Comparison of ENCODE assay signal across 8 cellular contexts in genomic region chr11:28106351-28107043, GRCh38. TPM values are rescaled to one million over a fixed set of nuclear protein-coding genes. Genes with fewer than 3 reads are reported as not detected.
DNase-seq lines count a peak whose midpoint lies in the region; ATAC-seq and TF ChIP-seq lines count a peak whose summit lies in the region.

No MANE protein-coding gene starts in this region.

- peaks cover 2% of the 10 kb centered on the region for H3K36me3 Mint-ChIP-seq in activated CD4-positive, alpha-beta T cell treated with anti-CD3 and anti-CD28 coated beads, Interleukin-2, amount 10 ng/mL, durations not matched to agents 24 days and 14 days (ENCODE audit: low read depth)

- no peaks in the 10 kb centered on the region for H3K27me3 Mint-ChIP-seq in activated CD4-positive, alpha-beta T cell treated with anti-CD3 and anti-CD28 coated beads, Interleukin-2, amount 10 ng/mL, durations not matched to agents 24 days and 14 days

- CTCF ChIA-PET in Panc1 (lab: Charles Lee): no interaction called here

- H3K9me3 ChIP-seq in Panc1 (ENCODE audit: control insufficient read depth, insufficient read depth, low read depth, low read length) (no peaks in the 10 kb centered on the region), gastroesophageal sphincter (no peaks in the 10 kb centered on the region)

- peak overlapping the region; percentile 99 for H3K4me3 Mint-ChIP-seq in activated CD4-positive, alpha-beta T cell treated with anti-CD3 and anti-CD28 coated beads, Interleukin-2, amount 10 ng/mL, durations not matched to agents 24 days and 14 days

- peaks cover 52% of the 10 kb centered on the region for H3K4me1 Mint-ChIP-seq in activated CD4-positive, alpha-beta T cell treated with anti-CD3 and anti-CD28 coated beads, Interleukin-2, amount 10 ng/mL, durations not matched to agents 24 days and 14 days

- no peaks in the 10 kb centered on the region for H3K27me3 ChIP-seq in Panc1 (ENCODE audit: control insufficient read depth, insufficient read depth, low read length)
- H3K27me3 ChIP-seq in gastroesophageal sphincter: no peaks in the 10 kb centered on the region

- H3K27ac Mint-ChIP-seq in activated CD4-positive, alpha-beta T cell treated with anti-CD3 and anti-CD28 coated beads, Interleukin-2, amount 10 ng/mL, durations not matched to agents 24 days and 14 days: peak overlapping the region; percentile 82

- BruUV-seq in Panc1 (replicated peaks; lab: Mats Ljungman, UMichigan): no TSS peak

- no peak for DNase-seq in activated CD4-positive, alpha-beta T cell treated with anti-CD3 and anti-CD28 coated beads, Interleukin-2, amount 10 ng/mL, durations not matched to agents 24 days and 14 days
- no peak for DNase-seq in activated CD4-positive, alpha-beta T cell treated with anti-CD3 and anti-CD28 coated beads for 4 hours
- no peak for DNase-seq in Panc1 (ENCODE audit: low read depth, low spot score)
- no peak for DNase-seq in epithelial cell of esophagus (ENCODE audit: low read depth)
- no peak for DNase-seq in skeletal muscle cell (ENCODE audit: low read depth)
- DNase-seq in GOT3 (lab: John Stamatoyannopoulos, UW): no peak
- no peak for DNase-seq in kidney tubule cell (ENCODE audit: low spot score)

- H3K4me1 ChIP-seq in Panc1 (ENCODE audit: control insufficient read depth, insufficient read depth, low read length): peaks cover 39% of the 10 kb centered on the region
- H3K4me1 ChIP-seq in gastroesophageal sphincter: peaks cover 2 to 36% (median 11%) of the 10 kb centered on the region in 3 donors

- ATAC-seq in Panc1 (no peak), gastroesophageal sphincter (no peak)

- 80 to 81% methylated on average over 9 to 14 of the region's 14 CpGs for WGBS in gastroesophageal sphincter (ENCODE audit: low coverage in 1 of 2), 2 donors

- H3K27ac ChIP-seq in Panc1 (ENCODE audit: low read length): peak overlapping the region; percentile 82
- H3K27ac ChIP-seq in gastroesophageal sphincter: no peak overlapping the region

- TF ChIP-seq EP300 in gastroesophageal sphincter (IDR thresholded peaks at IDR 0.05): no peak

- no peaks in the 10 kb centered on the region for H3K9me3 Mint-ChIP-seq in activated CD4-positive, alpha-beta T cell treated with anti-CD3 and anti-CD28 coated beads, Interleukin-2, amount 10 ng/mL, durations not matched to agents 24 days and 14 days

- in situ Hi-C loops in Panc1 (cut with HindIII; ENCODE audit: low pct_unique_long_range_greater_than_20kb, low sequenced_read_pairs): loop anchor here (25.0 kb wide), 1 partner anchor 394 kb away; the partner anchor contains the start of gene BDNF

- H3K4me3 ChIP-seq in Panc1 (ENCODE audit: low read depth in 2 of 2, low read length in 2 of 2) (peak overlapping the region; percentile 84 to 96), epithelial cell of esophagus (ENCODE audit: low read length) (peak overlapping the region; percentile 51), skeletal muscle cell (ENCODE audit: low read depth, low read length) (peak overlapping the region; percentile 87), gastroesophageal sphincter (no peak overlapping the region)

- H3K36me3 ChIP-seq in Panc1 (ENCODE audit: control insufficient read depth, insufficient read depth, low read length) (peaks cover 9% of the 10 kb centered on the region), gastroesophageal sphincter (no peaks in the 10 kb centered on the region)

- no peak for TF ChIP-seq POLR2A in gastroesophageal sphincter (IDR thresholded peaks at IDR 0.05)

- TF ChIP-seq CTCF in Panc1 (IDR thresholded peaks at IDR 0.05): no peak
- no peak for TF ChIP-seq CTCF in epithelial cell of esophagus (IDR thresholded peaks at IDR 0.05; ENCODE audit: insufficient read depth, low read depth, low read length, missing control alignments)
- no peak for TF ChIP-seq CTCF in gastroesophageal sphincter (IDR thresholded peaks at IDR 0.05)

- intact Hi-C loops in activated CD4-positive, alpha-beta T cell treated with anti-CD3 and anti-CD28 coated beads, Interleukin-2, amount 10 ng/mL, durations not matched to agents 24 days and 14 days (cut with micrococcal nuclease): loop anchor here (10.0 kb wide), 1 partner anchor 742 kb away; the partner anchor contains the start of gene CCDC34
- intact Hi-C loops in Panc1 (cut with micrococcal nuclease; ENCODE audit: unreplicated experiment): loop anchor here (5.0 kb wide), 1 partner anchor 409 kb away; no protein-coding TSS in a partner anchor

- POLR2A ChIA-PET in Panc1 (lab: Charles Lee): interaction anchor here (0.6 to 0.7 kb wide), 8 partner anchors 29 to 481 kb away, joined by 4 to 22 read pairs (median 10); no protein-coding TSS in a partner anchor

RNA-seq across cellular contexts. Expression of gene KIF18A, which starts 1.5 kb away (rescaled TPM):
- 15.4 and 15.5 TPM in 2 replicates for total RNA-seq in activated CD4-positive, alpha-beta T cell treated with anti-CD3 and anti-CD28 coated beads, Interleukin-2, amount 10 ng/mL, durations not matched to agents 24 days and 14 days
- total RNA-seq in Panc1 (2021; ENCODE audit: unreplicated experiment): 20.8 TPM
- polyA plus RNA-seq in Panc1 (2012; ENCODE audit: insufficient read length): 3.1 TPM
- total RNA-seq in gastroesophageal sphincter: under 1 TPM in 3 of 4 donors, not detected in 1; 0.15 to 0.81 (median 0.59) TPM

RNA-seq across cellular contexts. Expression of gene METTL15, which starts 1.7 kb away (rescaled TPM):
- total RNA-seq in activated CD4-positive, alpha-beta T cell treated with anti-CD3 and anti-CD28 coated beads, Interleukin-2, amount 10 ng/mL, durations not matched to agents 24 days and 14 days: 16.9 and 18.3 TPM in 2 replicates
- total RNA-seq in Panc1 (2021; ENCODE audit: unreplicated experiment): 11.4 TPM
- 4.5 TPM for polyA plus RNA-seq in Panc1 (2012; ENCODE audit: insufficient read length)
- total RNA-seq in gastroesophageal sphincter: 10 to 100 TPM in 1 of 4 donors, 1 to 10 TPM in 3; 7.8 to 20.5 (median 8.2) TPM

Comparison
In these comparisons a context has a peak if more than half of its experiments do, and no peak if none do; other contexts are left out.
1. H3K4me3 ChIP-seq: peak in Panc1 (2 of 2), epithelial cell of esophagus (single experiment) and skeletal muscle cell (single experiment); none in gastroesophageal sphincter (0 of 2).